ENCODE assay signal across 8 cellular contexts in genomic region chr4:2042207-2042946, GRCh38. TPM values are rescaled to one million over a fixed set of nuclear protein-coding genes. Genes with fewer than 3 reads are reported as not detected.
A peak's percentile ranks its signal among the peaks of the same experiment; 100 is the strongest.
DNase-seq lines count a peak whose midpoint lies in the region; ATAC-seq and TF ChIP-seq lines count a peak whose summit lies in the region.

No MANE protein-coding gene starts in this region.

- intact Hi-C loops in naive thymus-derived CD4-positive, alpha-beta T cell (cut with micrococcal nuclease) = loop anchor here in 1 of 2 donors (1.0 kb wide), 1 partner anchor 33 kb away; no protein-coding TSS in a partner anchor
- intact Hi-C loops in vagina (cut with DNase I) = no loop called here

- H3K4me3 ChIP-seq in epithelial cell of proximal tubule (ENCODE audit: low read depth, low read length) (peak overlapping the region; percentile 88), vagina (peak overlapping the region; percentile 63 to 68)
- no peak overlapping the region for H3K4me3 ChIP-seq in naive thymus-derived CD4-positive, alpha-beta T cell (ENCODE audit: low read length)

- peaks cover 14 to 29% (median 22%) of the 10 kb centered on the region in 5 donors for H3K27me3 Mint-ChIP-seq in naive thymus-derived CD4-positive, alpha-beta T cell

- peaks cover 0 to 9% (median 5%) of the 10 kb centered on the region in 7 donors for H3K4me1 Mint-ChIP-seq in naive thymus-derived CD4-positive, alpha-beta T cell

- peaks cover 4 to 7% of the 10 kb centered on the region in 2 donors for H3K4me1 ChIP-seq in naive thymus-derived CD4-positive, alpha-beta T cell (ENCODE audit: control insufficient read depth in 2 of 2, insufficient read depth in 2 of 2, low read length in 2 of 2)
- H3K4me1 ChIP-seq in vagina = peaks cover 24% of the 10 kb centered on the region

- no peaks in the 10 kb centered on the region for H3K9me3 ChIP-seq in naive thymus-derived CD4-positive, alpha-beta T cell (ENCODE audit: control insufficient read depth in 2 of 3, low read length in 3 of 3)
- no peaks in the 10 kb centered on the region for H3K9me3 ChIP-seq in vagina

- TF ChIP-seq POLR2A in vagina (IDR thresholded peaks at IDR 0.05) = no peak

- H3K4me3 Mint-ChIP-seq in naive thymus-derived CD4-positive, alpha-beta T cell = peak overlapping the region; percentile 54 to 85 (median 78)

- peaks cover 0 to 5% (median 0%) of the 10 kb centered on the region in 3 experiments for H3K36me3 ChIP-seq in naive thymus-derived CD4-positive, alpha-beta T cell (ENCODE audit: control insufficient read depth in 2 of 3, insufficient read depth in 3 of 3, low read length in 3 of 3)
- H3K36me3 ChIP-seq in vagina = no peaks in the 10 kb centered on the region

- POLR2A ChIA-PET in naive thymus-derived CD4-positive, alpha-beta T cell (lab: Charles Lee) = interaction anchor here (1.3 kb wide), 1 partner anchor 33 kb away, joined by 6 read pairs; the partner anchor contains the start of gene NELFA

- DNase-seq in GM13977 (ENCODE audit: low spot score) (peak; percentile 86), epithelial cell of proximal tubule (ENCODE audit: low read depth) (no peak), vagina (ENCODE audit: extremely low spot score in 2 of 2) (peak; percentile 37 to 79), UCSD-AML1 (lab: John Stamatoyannopoulos, UW; ENCODE audit: unreplicated experiment) (no peak), COLO829 (ENCODE audit: low spot score) (no peak)
- DNase-seq in activated CD4-positive, alpha-beta T cell treated with anti-CD3 and anti-CD28 coated beads, Interleukin-2, amount 50 U/mL, for 4 hours = peak; percentile 12 to 35
- peak in 6 of 9 donors; percentile 14 to 60 (median 36) for DNase-seq in naive thymus-derived CD4-positive, alpha-beta T cell

- H3K27ac Mint-ChIP-seq in naive thymus-derived CD4-positive, alpha-beta T cell = no peak overlapping the region

- peak; percentile 28 for ATAC-seq in HG03196 (IDR thresholded peaks at IDR 0.05; ENCODE audit: unreplicated experiment)
- peak; percentile 54 for ATAC-seq in naive thymus-derived CD4-positive, alpha-beta T cell

- CTCF ChIA-PET in naive thymus-derived CD4-positive, alpha-beta T cell (lab: Charles Lee) = interaction anchor here (0.6 kb wide), 1 partner anchor 425 kb away, joined by 4 read pairs; no protein-coding TSS in a partner anchor

- no peak overlapping the region for H3K27ac ChIP-seq in naive thymus-derived CD4-positive, alpha-beta T cell (ENCODE audit: low read depth, low read length)
- no peak overlapping the region for H3K27ac ChIP-seq in vagina

- peaks cover 0 to 7% of the 10 kb centered on the region in 2 donors for H3K27me3 ChIP-seq in naive thymus-derived CD4-positive, alpha-beta T cell (ENCODE audit: control insufficient read depth in 2 of 2, insufficient read depth in 2 of 2, low read length in 2 of 2)
- peaks cover 6% of the 10 kb centered on the region for H3K27me3 ChIP-seq in vagina

- peak; percentile 16 for TF ChIP-seq CTCF in GM13977 (IDR thresholded peaks at IDR 0.05; ENCODE audit: extremely low read depth, insufficient read depth, missing control alignments)
- TF ChIP-seq CTCF in epithelial cell of proximal tubule (conservative IDR thresholded peaks at IDR 0.05; ENCODE audit: low read depth, low read length) = no peak
- TF ChIP-seq CTCF in vagina (IDR thresholded peaks at IDR 0.05) = no peak

- no peaks in the 10 kb centered on the region for H3K36me3 Mint-ChIP-seq in naive thymus-derived CD4-positive, alpha-beta T cell

- in situ Hi-C loops in GM13977 (cut with MboI; ENCODE audit: low pct_unique_long_range_greater_than_20kb, low sequenced_read_pairs, unreplicated experiment) = no loop called here

- peaks cover 0 to 2% (median 0%) of the 10 kb centered on the region in 11 donors for H3K9me3 Mint-ChIP-seq in naive thymus-derived CD4-positive, alpha-beta T cell

RNA-seq across cellular contexts. Expression of gene NAT8L, which starts 16.8 kb away (rescaled TPM):
- total RNA-seq in epithelial cell of proximal tubule (0.51 and 2.0 TPM in 2 replicates), vagina (1.7 TPM)
- 1 to 10 TPM in 1 of 5 experiments, under 1 TPM in 2, not detected in 2; 0.11 to 7.2 (median 0.24) TPM for total RNA-seq in naive thymus-derived CD4-positive, alpha-beta T cell
- polyA plus RNA-seq in naive thymus-derived CD4-positive, alpha-beta T cell = not detected

RNA-seq across cellular contexts. Expression of gene NELFA, which starts 33.6 kb away (rescaled TPM):
- total RNA-seq in epithelial cell of proximal tubule = 28.0 and 34.5 TPM in 2 replicates
- total RNA-seq in naive thymus-derived CD4-positive, alpha-beta T cell = 10 to 100 TPM; 32.7 to 50.1 (median 43.6) TPM
- 10 to 100 TPM; 29.2 to 41.1 TPM for polyA plus RNA-seq in naive thymus-derived CD4-positive, alpha-beta T cell
- total RNA-seq in vagina = 19.6 TPM

Comparison
In these comparisons a context has a peak if more than half of its experiments do, and no peak if none do; other contexts are left out.
1. DNase-seq: peak in GM13977 (single experiment), activated CD4-positive, alpha-beta T cell treated with anti-CD3 and anti-CD28 coated beads, Interleukin-2, amount 50 U/mL, for 4 hours (2 of 2), naive thymus-derived CD4-positive, alpha-beta T cell (6 of 9) and vagina (2 of 2); none in epithelial cell of proximal tubule (single experiment), UCSD-AML1 (single experiment) and COLO829 (single experiment).